8 cellular contexts compared by ENCODE assay signal in genomic region chr3:132535575-132536441, GRCh38.
DNase-seq lines count a peak whose midpoint lies in the region; ATAC-seq and TF ChIP-seq lines count a peak whose summit lies in the region.

No MANE protein-coding gene starts in this region.

- H3K4me3 ChIP-seq in LNCaP clone FGC (ENCODE audit: low read depth, low read length), result no peak overlapping the region

- peak; percentile 31 to 34 for DNase-seq in activated CD4-positive, alpha-beta T cell treated with anti-CD3 and anti-CD28 coated beads for 24 hours (ENCODE audit: low read depth in 2 of 2)
- DNase-seq in activated CD4-positive, alpha-beta T cell treated with anti-CD3 and anti-CD28 coated beads for 1 hour, result no peak
- peak; percentile 46 for DNase-seq in LNCaP clone FGC (ENCODE audit: low read depth)
- peak; percentile 64 for DNase-seq in SK-N-DZ (ENCODE audit: low spot score)
- peak; percentile 62 for DNase-seq in activated naive CD8-positive, alpha-beta T cell treated with anti-CD3 and anti-CD28 coated beads, Interleukin-2, amount 50 U/mL, for 24 hours
- peak; percentile 72 for DNase-seq in left cardiac atrium
- DNase-seq in putamen (ENCODE audit: low spot score), result peak; percentile 47

- peak overlapping the region; percentile 83 for H3K27ac Mint-ChIP-seq in activated naive CD8-positive, alpha-beta T cell treated with anti-CD3 and anti-CD28 coated beads, Interleukin-2, amount 50 U/mL, for 24 hours

- no peaks in the 10 kb centered on the region for H3K27me3 Mint-ChIP-seq in activated naive CD8-positive, alpha-beta T cell treated with anti-CD3 and anti-CD28 coated beads, Interleukin-2, amount 50 U/mL, for 24 hours

- peaks cover 26% of the 10 kb centered on the region for H3K4me1 Mint-ChIP-seq in activated naive CD8-positive, alpha-beta T cell treated with anti-CD3 and anti-CD28 coated beads, Interleukin-2, amount 50 U/mL, for 24 hours

- H3K9me3 Mint-ChIP-seq in activated naive CD8-positive, alpha-beta T cell treated with anti-CD3 and anti-CD28 coated beads, Interleukin-2, amount 50 U/mL, for 24 hours, result no peaks in the 10 kb centered on the region

- intact Hi-C loops in left cardiac atrium (cut with DNase I), result loop anchor here (2.0 to 5.0 kb wide), 2 partner anchors 103 to 106 kb away; no protein-coding TSS in a partner anchor

- TF ChIP-seq CTCF in LNCaP clone FGC (IDR thresholded peaks at IDR 0.05; ENCODE audit: control insufficient read depth, extremely low read depth, insufficient read depth), result peak; percentile 63

- peaks cover 36% of the 10 kb centered on the region for H3K36me3 Mint-ChIP-seq in activated naive CD8-positive, alpha-beta T cell treated with anti-CD3 and anti-CD28 coated beads, Interleukin-2, amount 50 U/mL, for 24 hours (ENCODE audit: low read depth)

- H3K4me3 Mint-ChIP-seq in activated naive CD8-positive, alpha-beta T cell treated with anti-CD3 and anti-CD28 coated beads, Interleukin-2, amount 50 U/mL, for 24 hours, result no peak overlapping the region

- ATAC-seq in activated naive CD8-positive, alpha-beta T cell treated with anti-CD3 and anti-CD28 coated beads, Interleukin-2, amount 50 U/mL, for 24 hours, result peak; percentile 45
- ATAC-seq in left cardiac atrium (peak; percentile 90 to 95), HG03025 (IDR thresholded peaks at IDR 0.05; ENCODE audit: low FRiP score, unreplicated experiment) (no peak)
